In genomic region chr3:12473503-12473902, GRCh38 we compare ENCODE assay signal across 16 cellular contexts.
"Had no signal": no experiment of that assay in that cellular context is flagged by ENCODE, and none has a peak within 500 bp of the region (broad histone marks: within the 10 kb centered on the region; RNA-seq: fewer than 3 reads in every experiment).

No MANE protein-coding gene starts in this region.

- H3K9ac ChIP-seq: parathyroid adenoma had no signal

- H3K27ac ChIP-seq: body of pancreas, coronary artery, esophagus muscularis mucosa, gastroesophageal sphincter, parathyroid adenoma, tibial artery had no signal

- H3K4me3 ChIP-seq: body of pancreas, coronary artery, esophagus muscularis mucosa, gastroesophageal sphincter, tibial artery had no signal

- H3K27ac Mint-ChIP-seq: activated CD4-positive, alpha-beta T cell treated with anti-CD3 and anti-CD28 coated beads, Interleukin-2, amount 10 ng/mL, durations not matched to agents 7 days and 5 days; activated naive CD4-positive, alpha-beta T cell treated with anti-CD3 and anti-CD28 coated beads, Interleukin-2, amount 50 U/mL, for 24 hours; WTC11 had no signal

- H3K27me3 Mint-ChIP-seq: activated CD4-positive, alpha-beta T cell treated with anti-CD3 and anti-CD28 coated beads, Interleukin-2, amount 10 ng/mL, durations not matched to agents 7 days and 5 days; activated naive CD4-positive, alpha-beta T cell treated with anti-CD3 and anti-CD28 coated beads, Interleukin-2, amount 50 U/mL, for 24 hours had no signal

- H3K27me3 ChIP-seq: body of pancreas, esophagus muscularis mucosa, gastroesophageal sphincter, tibial artery had no signal

- DNase-seq: activated CD4-positive, alpha-beta T cell treated with anti-CD3 and anti-CD28 coated beads, Interleukin-2, amount 10 ng/mL, durations not matched to agents 7 days and 5 days; activated effector memory CD4-positive, alpha-beta T cell treated with Interleukin-2 at 50 U/mL for 16 hours; activated T-cell treated with anti-CD3 and anti-CD28 coated beads, Interleukin-2, amount 50 U/mL, for 1 hour; amniotic stem cell; body of pancreas; central memory CD4-positive, alpha-beta T cell; effector CD4-positive, alpha-beta T cell; islet precursor cell; stimulated activated naive CD4-positive, alpha-beta T cell; tibial artery had no signal

- H3K9me3 Mint-ChIP-seq: activated CD4-positive, alpha-beta T cell treated with anti-CD3 and anti-CD28 coated beads, Interleukin-2, amount 10 ng/mL, durations not matched to agents 7 days and 5 days; activated naive CD4-positive, alpha-beta T cell treated with anti-CD3 and anti-CD28 coated beads, Interleukin-2, amount 50 U/mL, for 24 hours; WTC11 had no signal

- H3K9me3 ChIP-seq: body of pancreas, esophagus muscularis mucosa, gastroesophageal sphincter, tibial artery had no signal

- ATAC-seq: body of pancreas, gastroesophageal sphincter, WTC11 had no signal

- H3K36me3 Mint-ChIP-seq: activated naive CD4-positive, alpha-beta T cell treated with anti-CD3 and anti-CD28 coated beads, Interleukin-2, amount 50 U/mL, for 24 hours; WTC11 had no signal

- H2AFZ ChIP-seq: parathyroid adenoma had no signal

- H3K4me3 Mint-ChIP-seq: activated CD4-positive, alpha-beta T cell treated with anti-CD3 and anti-CD28 coated beads, Interleukin-2, amount 10 ng/mL, durations not matched to agents 7 days and 5 days; activated naive CD4-positive, alpha-beta T cell treated with anti-CD3 and anti-CD28 coated beads, Interleukin-2, amount 50 U/mL, for 24 hours; WTC11 had no signal

- H3K36me3 ChIP-seq: esophagus muscularis mucosa, gastroesophageal sphincter, tibial artery had no signal

- H3K79me2 ChIP-seq: parathyroid adenoma had no signal

- H3K4me1 ChIP-seq: body of pancreas, gastroesophageal sphincter, parathyroid adenoma had no signal
